19 cellular contexts compared by ENCODE assay signal in genomic region chr15:41254560-41254959, GRCh38. TPM values are rescaled to one million over a fixed set of nuclear protein-coding genes. Genes with fewer than 3 reads are reported as not detected.
"Had no signal": no experiment of that assay in that cellular context is flagged by ENCODE, and none has a peak within 500 bp of the region (broad histone marks: within the 10 kb centered on the region; RNA-seq: fewer than 3 reads in every experiment).

No MANE protein-coding gene starts in this region.

- H3K4me3 ChIP-seq: psoas muscle, right lobe of liver, tibial artery, vagina had no signal

- H3K4me1 ChIP-seq: tibial artery, vagina had no signal

- H3K9me3 ChIP-seq: psoas muscle, right lobe of liver, tibial artery, vagina had no signal

- H3K27me3 ChIP-seq: right lobe of liver, tibial artery, vagina had no signal

- H3K27ac ChIP-seq: epithelial cell of prostate, psoas muscle, tibial artery, vagina had no signal

- DNase-seq: activated CD4-positive, CD25-positive, alpha-beta regulatory T cell treated with anti-CD3 and anti-CD28 coated beads, Interleukin-2, amount 50 U/mL, for 72 hours; activated naive CD4-positive, alpha-beta T cell treated with anti-CD3 and anti-CD28 coated beads for 36 hours; activated naive CD8-positive, alpha-beta T cell treated with anti-CD3 and anti-CD28 coated beads, Interleukin-2, amount 50 U/mL, for 24 hours; aorta; mesendoderm; psoas muscle; right lobe of liver; stimulated activated CD4-positive, alpha-beta T cell treated with anti-CD3 and anti-CD28 coated beads, Interleukin-1b, Interleukin-23, amount 100 ng/mL, for 48 hours; T1000; tibial artery had no signal

- ATAC-seq: activated naive CD8-positive, alpha-beta T cell treated with anti-CD3 and anti-CD28 coated beads, Interleukin-2, amount 50 U/mL, for 24 hours; psoas muscle; right lobe of liver; stimulated activated effector memory CD8-positive, alpha-beta T cell treated with anti-CD3 and anti-CD28 coated beads, Interleukin-12 subunit alpha, Interleukin-12 subunit beta, amount 100 ng/mL, for 72 hours had no signal

RNA-seq across cellular contexts. Expression of gene EXD1, which starts 24.0 kb away (rescaled TPM):
- total RNA-seq: activated naive CD4-positive, alpha-beta T cell treated with anti-CD3 and anti-CD28 coated beads for 36 hours; activated T-helper 2 cell treated with anti-CD3 and anti-CD28 coated beads, Interferon-gamma antibody, Interleukin-2, Interleukin-4, amounts not matched to agents 10 μg/mL and 5 μg/mL and 100 μg/mL, durations not matched to agents 14 hours and 24 hours and 36 hours; aorta; chondrocyte; dermis microvascular lymphatic vessel endothelial cell; lower leg skin; omental fat pad; psoas muscle; subcutaneous adipose tissue; vagina had no signal
